In the genomic region with DNA sequence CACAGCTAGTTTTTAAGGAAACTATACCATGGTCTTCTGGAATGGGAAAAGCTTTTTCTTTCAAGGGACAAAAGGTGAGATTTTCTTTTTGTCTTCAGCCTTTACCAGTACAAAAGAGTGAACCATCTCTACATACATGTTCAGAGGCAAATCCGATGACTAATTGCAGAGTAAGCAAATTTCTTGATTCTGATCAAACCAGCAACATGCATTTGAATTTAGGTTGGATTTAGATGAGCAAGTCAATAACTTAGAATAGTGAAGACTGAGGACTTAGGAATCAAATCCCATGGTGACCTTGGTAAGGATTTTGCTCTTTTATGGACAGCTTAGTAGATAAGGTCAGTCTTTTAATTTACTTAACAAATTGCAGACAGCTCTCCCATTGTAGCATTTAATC, we compare ENCODE assay signal across 23 cellular contexts.
DNase-seq lines count a peak whose midpoint lies in the region; ATAC-seq and TF ChIP-seq lines count a peak whose summit lies in the region.
"Had no signal": no experiment of that assay in that cellular context is flagged by ENCODE, and none has a peak within 500 bp of the region (broad histone marks: within the 10 kb centered on the region; RNA-seq: fewer than 3 reads in every experiment).

No MANE protein-coding gene starts in this region.

- no peaks in the 10 kb centered on the region for H3K27me3 Mint-ChIP-seq in brain
- H3K27me3 Mint-ChIP-seq: activated naive CD8-positive, alpha-beta T cell treated with anti-CD3 and anti-CD28 coated beads for 36 hours; stimulated activated memory B cell treated with anti-CD40 and anti-IgM and Interleukin-4, amounts not matched to agents 10 μg/mL and 1 μg/mL and 100 μg/mL, for 72 hours had no signal

- no peak for TF ChIP-seq POLR2A in IMR-90 (IDR thresholded peaks at IDR 0.05; ENCODE audit: low read depth, low read length)

- TF ChIP-seq RAD21 in IMR-90 (IDR thresholded peaks at IDR 0.05; ENCODE audit: low read length): no peak

- H2BK15ac ChIP-seq in IMR-90 (ENCODE audit: low read depth, low read length): peak overlapping the region; percentile 59

- H3K56ac ChIP-seq in IMR-90 (ENCODE audit: extremely low read depth, insufficient read depth, low read length): peak overlapping the region; percentile 46

- peak overlapping the region; percentile 88 for H4K91ac ChIP-seq in IMR-90 (ENCODE audit: insufficient read depth, low read depth, low read length)

- peak overlapping the region; percentile 96 for H3K18ac ChIP-seq in IMR-90 (ENCODE audit: low read depth, low read length)

- intact Hi-C loops in IMR-90 (cut with micrococcal nuclease) (loop anchor here (2.0 kb wide), 1 partner anchor 15 kb away; no protein-coding TSS in a partner anchor), tibial artery (cut with DNase I; ENCODE audit: low total_unique reads) (no loop called here)

- H2BK20ac ChIP-seq in IMR-90 (ENCODE audit: low read depth, low read length): peak overlapping the region; percentile 89; the same call in 1 of the 2 replicates

- peaks cover 42% of the 10 kb centered on the region for H3K4me1 Mint-ChIP-seq in brain
- H3K4me1 Mint-ChIP-seq: activated CD4-positive, alpha-beta T cell treated with anti-CD3 and anti-CD28 coated beads, Interleukin-2, amount 10 ng/mL, durations not matched to agents 7 days and 5 days; activated naive CD8-positive, alpha-beta T cell treated with anti-CD3 and anti-CD28 coated beads for 36 hours; stimulated activated memory B cell treated with anti-CD40 and anti-IgM and Interleukin-4, amounts not matched to agents 10 μg/mL and 1 μg/mL and 100 μg/mL, for 72 hours had no signal

- TF ChIP-seq CTCF in IMR-90 (conservative IDR thresholded peaks at IDR 0.05; ENCODE audit: low read depth, low read length): no peak
- no peak for TF ChIP-seq CTCF in brain (conservative IDR thresholded peaks at IDR 0.05)
- no peak for TF ChIP-seq CTCF in fibroblast of lung (conservative IDR thresholded peaks at IDR 0.05 in 1 of 2, IDR thresholded peaks at IDR 0.05 in 1 of 2; ENCODE audit: low read depth in 1 of 2, low read length in 2 of 2)
- no peak for TF ChIP-seq CTCF in tibial artery (IDR thresholded peaks at IDR 0.05)

- CTCF ChIA-PET in IMR-90 (lab: Yijun Ruan, JAX): interaction anchor here (1.0 kb wide), 1 partner anchor 13 kb away, joined by 3 read pairs; no protein-coding TSS in a partner anchor

- H3K36me3 ChIP-seq in IMR-90 (ENCODE audit: control insufficient read depth, insufficient read depth, low read length) (peaks cover 32% of the 10 kb centered on the region), fibroblast of lung (ENCODE audit: control insufficient read depth, insufficient read depth, low read length) (peaks cover 4% of the 10 kb centered on the region), tibial artery (peaks cover 0 to 11% (median 5%) of the 10 kb centered on the region in 3 donors)
- H3K36me3 ChIP-seq: esophagus squamous epithelium, thyroid gland had no signal

- peaks cover 0 to 19% (median 0%) of the 10 kb centered on the region in 5 experiments for H3K9me3 Mint-ChIP-seq in brain
- H3K9me3 Mint-ChIP-seq: activated CD4-positive, alpha-beta T cell treated with anti-CD3 and anti-CD28 coated beads, Interleukin-2, amount 10 ng/mL, durations not matched to agents 7 days and 5 days; activated naive CD8-positive, alpha-beta T cell treated with anti-CD3 and anti-CD28 coated beads for 36 hours; activated T-helper 2 cell treated with anti-CD3 and anti-CD28 coated beads, Interferon-gamma antibody, Interleukin-2, Interleukin-4, amounts not matched to agents 10 μg/mL and 5 μg/mL and 100 μg/mL, durations not matched to agents 14 hours and 24 hours and 36 hours; nephron; stimulated activated memory B cell treated with anti-CD40 and anti-IgM and Interleukin-4, amounts not matched to agents 10 μg/mL and 1 μg/mL and 100 μg/mL, for 72 hours had no signal

- no peak overlapping the region for H2AK9ac ChIP-seq in IMR-90 (replicated peaks; ENCODE audit: low read depth, low read length, poor library complexity)

- H3K4me2 ChIP-seq in IMR-90 (ENCODE audit: low read depth, low read length) (peak overlapping the region; percentile 47; the same call in 1 of the 2 replicates), fibroblast of lung (ENCODE audit: extremely low read depth, insufficient read depth, low read length) (no peak overlapping the region)

- no peaks in the 10 kb centered on the region for H3K27me3 ChIP-seq in IMR-90 (ENCODE audit: control insufficient read depth, insufficient read depth, low read length)
- no peaks in the 10 kb centered on the region for H3K27me3 ChIP-seq in fibroblast of lung (ENCODE audit: control insufficient read depth, insufficient read depth, low read length)
- no peaks in the 10 kb centered on the region for H3K27me3 ChIP-seq in tibial artery
- H3K27me3 ChIP-seq: cardiac muscle cell, esophagus squamous epithelium, thyroid gland had no signal

- H3K36me3 Mint-ChIP-seq in brain: peaks cover 10% of the 10 kb centered on the region
- H3K36me3 Mint-ChIP-seq: activated naive CD8-positive, alpha-beta T cell treated with anti-CD3 and anti-CD28 coated beads for 36 hours; stimulated activated memory B cell treated with anti-CD40 and anti-IgM and Interleukin-4, amounts not matched to agents 10 μg/mL and 1 μg/mL and 100 μg/mL, for 72 hours had no signal

- H4K8ac ChIP-seq in IMR-90 (ENCODE audit: low read depth in 2 of 2, low read length in 2 of 2): peak overlapping the region; percentile 71 to 80

- H3K79me2 ChIP-seq in fibroblast of lung (ENCODE audit: control insufficient read depth, insufficient read depth, low read length): peaks cover 73% of the 10 kb centered on the region

- H3K23ac ChIP-seq in IMR-90 (ENCODE audit: low read depth, low read length): peak overlapping the region; percentile 57

- H3K9me3 ChIP-seq in IMR-90 (ENCODE audit: control insufficient read depth, insufficient read depth, low read length): peaks cover 18% of the 10 kb centered on the region
- peaks cover 3% of the 10 kb centered on the region for H3K9me3 ChIP-seq in fibroblast of lung (ENCODE audit: control insufficient read depth, insufficient read depth, low read depth, low read length)
- H3K9me3 ChIP-seq in tibial artery: peaks cover 0 to 17% (median 7%) of the 10 kb centered on the region in 3 donors
- H3K9me3 ChIP-seq: thyroid gland had no signal

- BruUV-seq in IMR-90 (replicated peaks; lab: Mats Ljungman, UMichigan): no TSS peak

- peak overlapping the region in 3 of 5 experiments; percentile 63 to 75 (median 71) for H3K27ac Mint-ChIP-seq in brain
- H3K27ac Mint-ChIP-seq: activated CD4-positive, alpha-beta T cell treated with anti-CD3 and anti-CD28 coated beads, Interleukin-2, amount 10 ng/mL, durations not matched to agents 7 days and 5 days; activated naive CD8-positive, alpha-beta T cell treated with anti-CD3 and anti-CD28 coated beads for 36 hours; activated T-helper 2 cell treated with anti-CD3 and anti-CD28 coated beads, Interferon-gamma antibody, Interleukin-2, Interleukin-4, amounts not matched to agents 10 μg/mL and 5 μg/mL and 100 μg/mL, durations not matched to agents 14 hours and 24 hours and 36 hours; stimulated activated memory B cell treated with anti-CD40 and anti-IgM and Interleukin-4, amounts not matched to agents 10 μg/mL and 1 μg/mL and 100 μg/mL, for 72 hours had no signal

- H3K4me3 ChIP-seq in IMR-90 (ENCODE audit: insufficient read depth, low read depth, low read length): no peak overlapping the region
- H3K4me3 ChIP-seq in fibroblast of lung (replicated peaks in 1 of 4; ENCODE audit: control extremely low read depth in 1 of 4, insufficient read depth in 1 of 4, low read depth in 3 of 4, low read length in 4 of 4): no peak overlapping the region
- no peak overlapping the region for H3K4me3 ChIP-seq in tibial artery
- H3K4me3 ChIP-seq: cardiac muscle cell, esophagus squamous epithelium, thyroid gland had no signal

- H3K27ac ChIP-seq in IMR-90 (ENCODE audit: insufficient read depth, low read length) (peak overlapping the region; percentile 70; the same call in 1 of the 2 replicates), fibroblast of lung (ENCODE audit: insufficient read depth, low read length) (peak overlapping the region; percentile 16), tibial artery (peak overlapping the region; percentile 54 to 67)
- H3K27ac ChIP-seq: cardiac muscle cell, thyroid gland had no signal

- in situ Hi-C loops in IMR-90 (cut with MboI; ENCODE audit: low sequenced_read_pairs): loop anchor here (25.0 kb wide), 1 partner anchor 1005 kb away; a partner anchor contains a TSS

- H3K9ac ChIP-seq in IMR-90 (ENCODE audit: low read depth, low read length) (peak overlapping the region; percentile 54; the same call in 1 of the 2 replicates), fibroblast of lung (ENCODE audit: insufficient read depth, low read length) (no peak overlapping the region)

- H2AFZ ChIP-seq in IMR-90 (replicated peaks; ENCODE audit: low read length, poor library complexity): no peak overlapping the region
- no peak overlapping the region for H2AFZ ChIP-seq in fibroblast of lung (ENCODE audit: low read length)

- POLR2A ChIA-PET in IMR-90 (lab: Charles Lee; ENCODE audit: unreplicated experiment): interaction anchor here (0.5 to 4.0 kb wide), 2 partner anchors 14 to 85 kb away, joined by 6 to 22 read pairs; no protein-coding TSS in a partner anchor

- peak overlapping the region; percentile 9; the same call in 1 of the 2 replicates for H2AK5ac ChIP-seq in IMR-90 (ENCODE audit: low read depth, low read length)

- no peaks in the 10 kb centered on the region for H3K9me1 ChIP-seq in IMR-90 (ENCODE audit: insufficient read depth, low read length)

- peak overlapping the region; percentile 77 for H3K14ac ChIP-seq in IMR-90 (replicated peaks; ENCODE audit: low read depth, low read length)

- dilution Hi-C loops in IMR-90 (cut with HindIII; ENCODE audit: low sequenced_read_pairs, unreplicated experiment): no loop called here

- ATAC-seq in IMR-90 (ENCODE audit: low read depth): no peak
- ATAC-seq in GM19452 (IDR thresholded peaks at IDR 0.05; ENCODE audit: unreplicated experiment): no peak
- no peak for ATAC-seq in GM18519 (IDR thresholded peaks at IDR 0.05; ENCODE audit: low FRiP score, unreplicated experiment)
- ATAC-seq: left lobe of liver; stimulated activated memory B cell treated with anti-CD40 and anti-IgM and Interleukin-4, amounts not matched to agents 10 μg/mL and 1 μg/mL and 100 μg/mL, for 72 hours had no signal

- H3K79me1 ChIP-seq in IMR-90 (ENCODE audit: low read depth in 1 of 2, low read length in 2 of 2): peaks cover 11 to 25% of the 10 kb centered on the region in 2 experiments; a peak in 3 of 4 replicates

- WGBS in IMR-90 (ENCODE audit: extremely low coverage in 2 of 2, insufficient read length in 1 of 2), 2 experiments: no CpG with 5 or more reads among the region's 1 CpG

- H4K5ac ChIP-seq in IMR-90 (ENCODE audit: low read depth, low read length): peak overlapping the region; percentile 89

- DNase-seq in IMR-90: no peak
- no peak for DNase-seq in fibroblast of lung (ENCODE audit: low read depth in 2 of 2)
- DNase-seq in tibial artery: no peak
- no peak for DNase-seq in NCI-H1092 (lab: John Stamatoyannopoulos, UW)
- DNase-seq: activated CD4-positive, alpha-beta T cell treated with anti-CD3 and anti-CD28 coated beads, Interleukin-2, amount 10 ng/mL, durations not matched to agents 7 days and 5 days; activated CD8-positive, alpha-beta memory T cell treated with anti-CD3 and anti-CD28 coated beads, Interleukin-2, amount 50 U/mL, for 4 hours; activated naive CD8-positive, alpha-beta T cell treated with anti-CD3 and anti-CD28 coated beads for 36 hours; esophagus squamous epithelium; glutamatergic neuron; HCEC 1CT; NCI-H1436 treated with DMSO at 0.1 percent for 48 hours; NCI-H2171; NCI-H526; SHP77 treated with DMSO at 0.1 percent for 48 hours; thyroid gland had no signal

- H3K4me1 ChIP-seq in IMR-90 (ENCODE audit: control insufficient read depth, insufficient read depth, low read length): peaks cover 3% of the 10 kb centered on the region; the same call in 1 of the 2 replicates
- peaks cover 9% of the 10 kb centered on the region for H3K4me1 ChIP-seq in fibroblast of lung (ENCODE audit: control insufficient read depth, extremely low read depth, insufficient read depth, low read length)
- H3K4me1 ChIP-seq in tibial artery: peaks cover 3 to 54% (median 23%) of the 10 kb centered on the region in 4 donors

- peak overlapping the region; percentile 90 for H2BK120ac ChIP-seq in IMR-90 (ENCODE audit: low read depth, low read length)

- peak overlapping the region; percentile 97 for H2BK5ac ChIP-seq in IMR-90 (ENCODE audit: low read depth, low read length, poor library complexity, severe bottlenecking)

- H4K20me1 ChIP-seq in IMR-90 (ENCODE audit: insufficient read depth, low read length) (no peaks in the 10 kb centered on the region), fibroblast of lung (ENCODE audit: control insufficient read depth, extremely low read depth, insufficient read depth, low read length) (no peaks in the 10 kb centered on the region)

- peak overlapping the region; percentile 87; the same call in 1 of the 2 replicates for H3K4ac ChIP-seq in IMR-90 (ENCODE audit: low read depth, low read length)

- H3K4me3 Mint-ChIP-seq in brain: no peak overlapping the region
- H3K4me3 Mint-ChIP-seq: activated CD4-positive, alpha-beta T cell treated with anti-CD3 and anti-CD28 coated beads, Interleukin-2, amount 10 ng/mL, durations not matched to agents 7 days and 5 days; activated naive CD8-positive, alpha-beta T cell treated with anti-CD3 and anti-CD28 coated beads for 36 hours; nephron; stimulated activated memory B cell treated with anti-CD40 and anti-IgM and Interleukin-4, amounts not matched to agents 10 μg/mL and 1 μg/mL and 100 μg/mL, for 72 hours had no signal

Comparison
In these comparisons a context has a peak if more than half of its experiments do, and no peak if none do; other contexts are left out.
1. H3K27ac ChIP-seq: peak in every context shown above with its lines; median percentile 70 in IMR-90; 60 in tibial artery; 16 in fibroblast of lung.